Comparison of ENCODE assay signal across 19 cellular contexts in genomic region chr9:4541848-4542247, GRCh38. TPM values are rescaled to one million over a fixed set of nuclear protein-coding genes. Genes with fewer than 3 reads are reported as not detected.
DNase-seq lines count a peak whose midpoint lies in the region; ATAC-seq, FAIRE-seq and TF ChIP-seq lines count a peak whose summit lies in the region.
"Had no signal": no experiment of that assay in that cellular context is flagged by ENCODE, and none has a peak within 500 bp of the region (broad histone marks: within the 10 kb centered on the region; RNA-seq: fewer than 3 reads in every experiment).

No MANE protein-coding gene starts in this region.

- H3K9ac ChIP-seq in HUES48 (ENCODE audit: low read depth, low read length) (no peak overlapping the region), endodermal cell (ENCODE audit: extremely low read depth, low read length, poor library complexity, severe bottlenecking) (peak overlapping the region; percentile 32), kidney (ENCODE audit: low read length in 2 of 2) (peak overlapping the region in 1 of 2 donors; percentile 27), smooth muscle cell (ENCODE audit: low read depth) (no peak overlapping the region)

- H3K4me2 ChIP-seq in smooth muscle cell: peak overlapping the region; percentile 19

- H3K9me3 ChIP-seq in HUES48 (ENCODE audit: control insufficient read depth, insufficient read depth, low read length) (no peaks in the 10 kb centered on the region), endodermal cell (ENCODE audit: control insufficient read depth, low read length) (peaks cover 20% of the 10 kb centered on the region), kidney (ENCODE audit: control insufficient read depth in 1 of 2, low read length in 2 of 2) (peaks cover 0 to 3% of the 10 kb centered on the region in 2 donors), smooth muscle cell (replicated peaks; ENCODE audit: low read depth) (no peaks in the 10 kb centered on the region)

- H2AFZ ChIP-seq in smooth muscle cell (ENCODE audit: low read depth): no peak overlapping the region

- no peak for TF ChIP-seq CTCF in endodermal cell (conservative IDR thresholded peaks at IDR 0.05)
- no peak for TF ChIP-seq CTCF in kidney (IDR thresholded peaks at IDR 0.05; ENCODE audit: borderline replicate concordance, extremely low read depth, insufficient read depth)
- TF ChIP-seq CTCF in smooth muscle cell (IDR thresholded peaks at IDR 0.05; ENCODE audit: borderline replicate concordance, insufficient read depth, poor library complexity, severe bottlenecking): no peak

- H3K27me3 ChIP-seq in HUES48 (ENCODE audit: control insufficient read depth, insufficient read depth, low read length) (no peaks in the 10 kb centered on the region), endodermal cell (ENCODE audit: control insufficient read depth, insufficient read depth, low read length, poor library complexity, severe bottlenecking) (no peaks in the 10 kb centered on the region), smooth muscle cell (ENCODE audit: low read depth) (no peaks in the 10 kb centered on the region)

- DNase-seq in endodermal cell (peak; percentile 49), kidney (no peak), smooth muscle cell (lab: John Stamatoyannopoulos, UW; ENCODE audit: unreplicated experiment) (no peak), HuH-7 (ENCODE audit: low spot score) (no peak), left ventricle myocardium superior (no peak)
- DNase-seq: CD4-positive, alpha-beta memory T cell; DND-41; GDM1; NCI-H1694; NCI-H2107; NCI-H345; NCI-H526 treated with DMSO at 0.1 percent for 48 hours; OCI-M1 had no signal

- peak overlapping the region; percentile 85 for H3K27ac ChIP-seq in HUES48 (ENCODE audit: low read depth, low read length)
- H3K27ac ChIP-seq in endodermal cell (ENCODE audit: low read depth, low read length): no peak overlapping the region
- H3K27ac ChIP-seq in kidney (ENCODE audit: low read depth in 2 of 2, low read length in 2 of 2): peak overlapping the region; percentile 5 to 71
- H3K27ac ChIP-seq in smooth muscle cell (ENCODE audit: low read depth): no peak overlapping the region
- H3K27ac ChIP-seq: RWPE1 had no signal

- peaks cover 32% of the 10 kb centered on the region for H3K4me1 Mint-ChIP-seq in endodermal cell
- H3K4me1 Mint-ChIP-seq: B cell had no signal

- H3K4me3 Mint-ChIP-seq in endodermal cell: no peak overlapping the region
- H3K4me3 Mint-ChIP-seq: B cell; CD4-positive, alpha-beta memory T cell had no signal

- no peaks in the 10 kb centered on the region for H3K79me2 ChIP-seq in smooth muscle cell (ENCODE audit: low read depth)

- H3F3A ChIP-seq in smooth muscle cell (ENCODE audit: low read depth): no peaks in the 10 kb centered on the region

- no peaks in the 10 kb centered on the region for H4K20me1 ChIP-seq in smooth muscle cell (ENCODE audit: low read depth)

- intact Hi-C loops in kidney (cut with DNase I) (no loop called here), left ventricle myocardium superior (cut with micrococcal nuclease) (no loop called here)

- no peak for ATAC-seq in HG03460 (IDR thresholded peaks at IDR 0.05; ENCODE audit: unreplicated experiment)
- no peak for ATAC-seq in left ventricle myocardium superior

- peaks cover 14% of the 10 kb centered on the region for H3K9me3 Mint-ChIP-seq in endodermal cell

- peak overlapping the region; percentile 75 for H3K27ac Mint-ChIP-seq in endodermal cell
- H3K27ac Mint-ChIP-seq: B cell; CD4-positive, alpha-beta memory T cell had no signal

- no peaks in the 10 kb centered on the region for H3K27me3 Mint-ChIP-seq in endodermal cell (ENCODE audit: insufficient read depth)
- H3K27me3 Mint-ChIP-seq: B cell had no signal

- H3K4me3 ChIP-seq in HUES48 (ENCODE audit: low read depth, low read length) (no peak overlapping the region), endodermal cell (ENCODE audit: low read length) (peak overlapping the region; percentile 42), kidney (ENCODE audit: low read length in 2 of 2) (no peak overlapping the region), smooth muscle cell (no peak overlapping the region)

- 36% methylated on average over 2 of the region's 2 CpGs; no CpG with 5 or more reads in 1 of the 2 experiments for WGBS in endodermal cell (ENCODE audit: insufficient coverage in 1 of 2, insufficient read length in 1 of 2), 2 experiments
- 23% methylated on average over 2 of the region's 2 CpGs for WGBS in smooth muscle cell (ENCODE audit: low lambda C conversion rate)

- peaks cover 21% of the 10 kb centered on the region for H3K36me3 Mint-ChIP-seq in endodermal cell (ENCODE audit: low read depth)
- H3K36me3 Mint-ChIP-seq: CD4-positive, alpha-beta memory T cell had no signal

- no peak for FAIRE-seq in kidney (lab: Jason Lieb, UNC)
- FAIRE-seq: D721Med, GM12892 had no signal

- no peaks in the 10 kb centered on the region for H3K36me3 ChIP-seq in HUES48 (ENCODE audit: control insufficient read depth, insufficient read depth, low read length)
- peaks cover 40% of the 10 kb centered on the region for H3K36me3 ChIP-seq in endodermal cell (ENCODE audit: control insufficient read depth, insufficient read depth, low read length)
- H3K36me3 ChIP-seq in kidney (ENCODE audit: control insufficient read depth in 1 of 2, insufficient read depth in 2 of 2, low read length in 2 of 2): peaks cover 0 to 9% of the 10 kb centered on the region in 2 donors
- no peaks in the 10 kb centered on the region for H3K36me3 ChIP-seq in smooth muscle cell (ENCODE audit: low read depth)

- H3K4me1 ChIP-seq in HUES48 (ENCODE audit: control insufficient read depth, insufficient read depth, low read length) (peaks cover 25% of the 10 kb centered on the region; the same call in 1 of the 2 replicates), endodermal cell (ENCODE audit: control insufficient read depth, insufficient read depth, low read length) (peaks cover 18% of the 10 kb centered on the region), kidney (ENCODE audit: control insufficient read depth in 1 of 2, insufficient read depth in 1 of 2, low read depth in 1 of 2, low read length in 2 of 2) (peaks cover 2 to 21% of the 10 kb centered on the region in 2 donors), smooth muscle cell (ENCODE audit: low read depth) (no peaks in the 10 kb centered on the region)

RNA-seq across cellular contexts. Expression of gene SLC1A1, which starts 51.6 kb away (rescaled TPM):
- total RNA-seq in endodermal cell: 10 to 100 TPM in 1 of 2 donors, 1 to 10 TPM in 1; 5.5 to 11.3 TPM
- polyA plus RNA-seq in endodermal cell (2013, experiment 1 of 2): 9.8 TPM
- 10.8 TPM for polyA plus RNA-seq in endodermal cell (2013, experiment 2 of 2)
- total RNA-seq in kidney: 19.0 TPM
- 19.6 TPM for polyA plus RNA-seq in kidney (ENCODE audit: insufficient read depth, low read depth, low replicate concordance)
- 15.6 and 19.3 TPM in 2 replicates for total RNA-seq in smooth muscle cell
- 6.1 and 11.3 TPM in 2 replicates for polyA plus RNA-seq in smooth muscle cell
- total RNA-seq in left ventricle myocardium superior: 2.1 TPM

Comparison
In these comparisons a context has a peak if more than half of its experiments do, and no peak if none do; other contexts are left out.
1. H3K27ac ChIP-seq: peak in HUES48 (single experiment) and kidney (2 of 2); none in endodermal cell (single experiment) and smooth muscle cell (single experiment).